In genomic region chr11:34928268-34928959, GRCh38 we compare ENCODE assay signal across 31 cellular contexts.
"Had no signal": no experiment of that assay in that cellular context is flagged by ENCODE, and none has a peak within 500 bp of the region (broad histone marks: within the 10 kb centered on the region; RNA-seq: fewer than 3 reads in every experiment).

No MANE protein-coding gene starts in this region.

- H3K36me3 ChIP-seq: breast epithelium had no signal

- H3K9me3 ChIP-seq: breast epithelium, Peyer's patch, SJCRH30, SK-N-SH had no signal

- H3K4me3 ChIP-seq: breast epithelium, Peyer's patch, SJCRH30 had no signal

- H3K9ac ChIP-seq: SK-N-SH had no signal

- DNase-seq: activated CD4-positive, alpha-beta memory T cell treated with anti-CD3 and anti-CD28 coated beads for 36 hours; activated CD4-positive, alpha-beta T cell treated with anti-CD3 and anti-CD28 coated beads, Interleukin-2, amount 10 ng/mL, durations not matched to agents 7 days and 5 days; activated CD4-positive, CD25-positive, alpha-beta regulatory T cell; activated CD8-positive, alpha-beta memory T cell treated with anti-CD3 and anti-CD28 coated beads for 24 hours; activated gamma-delta T cell treated with Interleukin-2 at 50 U/mL for 16 hours; activated naive CD4-positive, alpha-beta T cell treated with anti-CD3 and anti-CD28 coated beads, Interleukin-2, amount 10 ng/mL, durations not matched to agents 7 days and 5 days; activated naive CD8-positive, alpha-beta T cell treated with anti-CD3 and anti-CD28 coated beads, Interleukin-2, amount 10 ng/mL, durations not matched to agents 7 days and 5 days; activated T-cell treated with anti-CD3 and anti-CD28 coated beads, Interleukin-2, amount 50 U/mL, for 72 hours; aorta; caudate nucleus; Kasumi-1; MV-4-11; NCI-H1092 treated with DMSO at 0.1 percent for 48 hours; NCI-H1417 treated with DMSO at 0.1 percent for 48 hours; NCI-H1694; NCI-H2029; NCI-H2107; NCI-H2171 treated with DMSO at 0.1 percent for 48 hours; NCI-H226; NCI-H526; NCI-H774; NK-92 treated with Interleukin-12 subunit alpha and Interleukin-12 subunit beta, amount 100 ng/mL, for 24 hours; OCI-M1; Peyer's patch; Right ventricle myocardium superior; SJCRH30; SK-N-SH; T-helper 1 cell had no signal

- H3K27ac ChIP-seq: breast epithelium, Peyer's patch, RWPE1, SJCRH30, VCaP had no signal

- H3K27me3 ChIP-seq: breast epithelium, Peyer's patch, SJCRH30 had no signal

- ATAC-seq: activated T-cell treated with anti-CD3 and anti-CD28 coated beads, Interleukin-2, amount 50 U/mL, for 72 hours had no signal
